ENCODE assay signal across 16 cellular contexts in the genomic region with DNA sequence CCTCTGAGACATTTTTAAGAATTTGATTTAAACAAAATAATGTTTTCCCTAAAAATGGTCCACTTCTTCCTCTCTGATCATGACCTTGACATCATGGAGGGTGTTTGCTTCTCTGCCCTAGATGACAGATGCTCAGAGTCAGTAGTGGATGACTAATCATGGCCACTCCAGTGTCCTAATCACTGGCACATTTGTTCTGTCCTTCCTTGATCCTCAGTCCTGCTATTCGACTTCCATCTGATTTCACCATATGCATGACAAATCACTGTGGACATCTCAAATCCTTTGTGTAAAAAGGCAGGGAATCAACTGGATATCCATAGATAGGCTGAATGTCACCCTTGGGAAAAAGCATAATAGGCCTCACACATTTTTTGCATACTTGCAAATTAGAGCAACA. TPM values are rescaled to one million over a fixed set of nuclear protein-coding genes. Genes with fewer than 3 reads are reported as not detected.
"Had no signal": no experiment of that assay in that cellular context is flagged by ENCODE, and none has a peak within 500 bp of the region (broad histone marks: within the 10 kb centered on the region; RNA-seq: fewer than 3 reads in every experiment).

No MANE protein-coding gene starts in this region.

- DNase-seq: activated CD4-positive, alpha-beta memory T cell treated with anti-CD3 and anti-CD28 coated beads, Interleukin-2, amount 10 ng/mL, durations not matched to agents 7 days and 5 days; activated CD4-positive, alpha-beta T cell treated with anti-CD3 and anti-CD28 coated beads for 36 hours; activated effector memory CD4-positive, alpha-beta T cell treated with Interleukin-2 at 50 U/mL for 16 hours; activated T-cell treated with anti-CD3 and anti-CD28 coated beads, Interleukin-2, amount 50 U/mL, for 4 hours; adrenal gland; gastrocnemius medialis; heart right ventricle; left colon; midbrain; naive B cell; pancreas had no signal

- H3K4me1 ChIP-seq: adrenal gland had no signal

- ATAC-seq: activated CD4-positive, alpha-beta T cell treated with anti-CD3 and anti-CD28 coated beads for 36 hours; activated T-cell treated with anti-CD3 and anti-CD28 coated beads, Interleukin-2, amount 50 U/mL, for 4 hours; gastrocnemius medialis; heart right ventricle; left colon; stimulated activated effector memory CD8-positive, alpha-beta T cell treated with anti-CD3 and anti-CD28 coated beads, Interleukin-12 subunit alpha, Interleukin-12 subunit beta, amount 100 ng/mL, for 72 hours had no signal

- H3K4me3 ChIP-seq: adrenal gland, cardiac muscle cell, gastrocnemius medialis, heart right ventricle, lung, pancreas had no signal

- H3K36me3 ChIP-seq: adrenal gland, cardiac muscle cell, gastrocnemius medialis, heart right ventricle, pancreas had no signal

- H3K9me3 ChIP-seq: adrenal gland, gastrocnemius medialis, heart right ventricle, pancreas had no signal

- H3K27ac ChIP-seq: adrenal gland, cardiac muscle cell, epithelial cell of prostate, gastrocnemius medialis, heart right ventricle, pancreas, VCaP had no signal

RNA-seq across cellular contexts. Expression of a gene that starts 9.0 kb away (rescaled TPM):
- total RNA-seq: activated CD4-positive, alpha-beta T cell treated with anti-CD3 and anti-CD28 coated beads for 36 hours had no signal
